Comparison of ENCODE assay signal across 17 cellular contexts in the genomic region with DNA sequence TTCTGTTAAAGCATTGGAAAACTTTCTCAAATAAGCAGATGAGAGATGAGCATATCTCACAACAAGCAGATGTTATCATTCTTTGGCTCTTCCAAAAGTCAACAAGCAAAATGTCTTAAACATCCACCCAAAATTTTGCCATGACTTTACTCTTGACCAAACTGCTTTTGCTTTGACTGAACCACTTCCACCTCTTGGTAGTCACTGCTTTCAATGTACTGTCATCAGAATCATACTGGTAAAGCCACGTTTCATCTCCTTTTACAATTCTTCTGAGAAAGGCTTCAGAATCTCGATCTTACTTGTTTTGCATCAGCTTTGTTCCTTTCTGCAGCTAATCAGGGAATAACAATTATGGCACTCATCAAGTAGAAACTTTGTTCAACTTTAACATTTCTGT.
DNase-seq lines count a peak whose midpoint lies in the region; ATAC-seq, FAIRE-seq and TF ChIP-seq lines count a peak whose summit lies in the region.
"Had no signal": no experiment of that assay in that cellular context is flagged by ENCODE, and none has a peak within 500 bp of the region (broad histone marks: within the 10 kb centered on the region; RNA-seq: fewer than 3 reads in every experiment).

No MANE protein-coding gene starts in this region.

- H3K27me3 ChIP-seq in keratinocyte (ENCODE audit: control insufficient read depth, extremely low read depth, insufficient read depth, low read length): no peaks in the 10 kb centered on the region

- CTCF ChIA-PET in activated naive CD4-positive, alpha-beta T cell treated with anti-CD3 and anti-CD28 coated beads, Interleukin-2, amount 10 ng/mL, durations not matched to agents 7 days and 5 days (lab: Charles Lee): no interaction called here

- peaks cover 0 to under 1% of the 10 kb centered on the region in 2 donors for H3K9me3 Mint-ChIP-seq in activated T-cell treated with anti-CD3 and anti-CD28 coated beads, Interleukin-2, amount 50 U/mL, for 72 hours
- no peaks in the 10 kb centered on the region for H3K9me3 Mint-ChIP-seq in activated T-helper 17 cell treated with anti-CD3 and anti-CD28 coated beads, Interleukin-2, amount 50 U/mL, for 72 hours
- no peaks in the 10 kb centered on the region for H3K9me3 Mint-ChIP-seq in activated naive CD4-positive, alpha-beta T cell treated with anti-CD3 and anti-CD28 coated beads, Interleukin-2, amount 10 ng/mL, durations not matched to agents 7 days and 5 days
- H3K9me3 Mint-ChIP-seq: CD4-positive, alpha-beta memory T cell; HFFc6 had no signal

- no peak for DNase-seq in activated T-cell treated with anti-CD3 and anti-CD28 coated beads, Interleukin-2, amount 50 U/mL, for 72 hours
- DNase-seq in activated T-cell treated with anti-CD3 and anti-CD28 coated beads, Interleukin-2, amount 50 U/mL, for 1 hour: no peak
- DNase-seq in keratinocyte (ENCODE audit: low read depth, low spot score): no peak
- no peak for DNase-seq in activated naive CD4-positive, alpha-beta T cell treated with anti-CD3 and anti-CD28 coated beads, Interleukin-2, amount 10 ng/mL, durations not matched to agents 7 days and 5 days
- no peak for DNase-seq in NCI-H2081 treated with DMSO at 0.1 percent for 48 hours (lab: John Stamatoyannopoulos, UW)
- DNase-seq: 8988T; ACHN; C1 segment of cervical spinal cord; CD4-positive, alpha-beta memory T cell; DMS79; HCEC 1CT; HFFc6 had no signal

- no peak overlapping the region for H3K4me2 ChIP-seq in keratinocyte (ENCODE audit: control insufficient read depth, extremely low read depth, insufficient read depth, low read depth, low read length)

- no peaks in the 10 kb centered on the region for H3K27me3 Mint-ChIP-seq in activated T-cell treated with anti-CD3 and anti-CD28 coated beads, Interleukin-2, amount 50 U/mL, for 72 hours (ENCODE audit: low read depth)
- peaks cover 5% of the 10 kb centered on the region for H3K27me3 Mint-ChIP-seq in activated T-helper 17 cell treated with anti-CD3 and anti-CD28 coated beads, Interleukin-2, amount 50 U/mL, for 72 hours
- no peaks in the 10 kb centered on the region for H3K27me3 Mint-ChIP-seq in activated naive CD4-positive, alpha-beta T cell treated with anti-CD3 and anti-CD28 coated beads, Interleukin-2, amount 10 ng/mL, durations not matched to agents 7 days and 5 days
- H3K27me3 Mint-ChIP-seq: B cell had no signal

- no peaks in the 10 kb centered on the region for H3K79me2 ChIP-seq in keratinocyte (ENCODE audit: control insufficient read depth, insufficient read depth, low read length)

- no peak overlapping the region for H3K4me3 Mint-ChIP-seq in activated T-cell treated with anti-CD3 and anti-CD28 coated beads, Interleukin-2, amount 50 U/mL, for 72 hours
- no peak overlapping the region for H3K4me3 Mint-ChIP-seq in activated T-helper 17 cell treated with anti-CD3 and anti-CD28 coated beads, Interleukin-2, amount 50 U/mL, for 72 hours
- no peak overlapping the region for H3K4me3 Mint-ChIP-seq in activated naive CD4-positive, alpha-beta T cell treated with anti-CD3 and anti-CD28 coated beads, Interleukin-2, amount 10 ng/mL, durations not matched to agents 7 days and 5 days
- H3K4me3 Mint-ChIP-seq: B cell; CD4-positive, alpha-beta memory T cell; HFFc6 had no signal

- H2AFZ ChIP-seq in keratinocyte (ENCODE audit: control insufficient read depth, low read length): no peak overlapping the region

- no peaks in the 10 kb centered on the region for H3K36me3 ChIP-seq in keratinocyte (ENCODE audit: control insufficient read depth in 2 of 2, extremely low read depth in 1 of 2, insufficient read depth in 2 of 2, low read length in 2 of 2)

- no peaks in the 10 kb centered on the region for H3K4me1 Mint-ChIP-seq in activated T-cell treated with anti-CD3 and anti-CD28 coated beads, Interleukin-2, amount 50 U/mL, for 72 hours (ENCODE audit: low read depth)
- peaks cover 3% of the 10 kb centered on the region for H3K4me1 Mint-ChIP-seq in activated T-helper 17 cell treated with anti-CD3 and anti-CD28 coated beads, Interleukin-2, amount 50 U/mL, for 72 hours
- no peaks in the 10 kb centered on the region for H3K4me1 Mint-ChIP-seq in activated naive CD4-positive, alpha-beta T cell treated with anti-CD3 and anti-CD28 coated beads, Interleukin-2, amount 10 ng/mL, durations not matched to agents 7 days and 5 days
- H3K4me1 Mint-ChIP-seq: B cell had no signal

- dilution Hi-C loops in keratinocyte (cut with MboI; ENCODE audit: extremely low pct_ligation_motif_present, low sequenced_read_pairs): no loop called here

- H3K27ac ChIP-seq in keratinocyte (ENCODE audit: control insufficient read depth, insufficient read depth, low read length): no peak overlapping the region
- H3K27ac ChIP-seq: HL-60 had no signal

- no peaks in the 10 kb centered on the region for H3K36me3 Mint-ChIP-seq in activated T-cell treated with anti-CD3 and anti-CD28 coated beads, Interleukin-2, amount 50 U/mL, for 72 hours (ENCODE audit: insufficient read depth in 2 of 2)
- no peaks in the 10 kb centered on the region for H3K36me3 Mint-ChIP-seq in activated T-helper 17 cell treated with anti-CD3 and anti-CD28 coated beads, Interleukin-2, amount 50 U/mL, for 72 hours (ENCODE audit: low read depth)
- H3K36me3 Mint-ChIP-seq in activated naive CD4-positive, alpha-beta T cell treated with anti-CD3 and anti-CD28 coated beads, Interleukin-2, amount 10 ng/mL, durations not matched to agents 7 days and 5 days: no peaks in the 10 kb centered on the region
- H3K36me3 Mint-ChIP-seq: CD4-positive, alpha-beta memory T cell had no signal

- H4K20me1 ChIP-seq in keratinocyte (ENCODE audit: control insufficient read depth, extremely low read depth, insufficient read depth, low read length): no peaks in the 10 kb centered on the region

- no peaks in the 10 kb centered on the region for H3K4me1 ChIP-seq in keratinocyte (ENCODE audit: control insufficient read depth, extremely low read depth, insufficient read depth, low read length)

- no peak overlapping the region for H3K9ac ChIP-seq in keratinocyte (ENCODE audit: control insufficient read depth, extremely low read depth, insufficient read depth, low read length)

- no peak overlapping the region for H3K27ac Mint-ChIP-seq in activated T-cell treated with anti-CD3 and anti-CD28 coated beads, Interleukin-2, amount 50 U/mL, for 72 hours
- no peak overlapping the region for H3K27ac Mint-ChIP-seq in activated T-helper 17 cell treated with anti-CD3 and anti-CD28 coated beads, Interleukin-2, amount 50 U/mL, for 72 hours
- H3K27ac Mint-ChIP-seq in activated naive CD4-positive, alpha-beta T cell treated with anti-CD3 and anti-CD28 coated beads, Interleukin-2, amount 10 ng/mL, durations not matched to agents 7 days and 5 days: no peak overlapping the region
- H3K27ac Mint-ChIP-seq: B cell; CD4-positive, alpha-beta memory T cell; HFFc6 had no signal

- no peak for TF ChIP-seq CTCF in keratinocyte (optimal IDR thresholded peaks at IDR 0.05 in 1 of 3, IDR thresholded peaks at IDR 0.05 in 1 of 3, conservative IDR thresholded peaks at IDR 0.05 in 1 of 3; ENCODE audit: extremely low read depth in 1 of 3, insufficient read depth in 2 of 3, low read length in 3 of 3)

- FAIRE-seq in keratinocyte (lab: Jason Lieb, UNC): peak; percentile 61
- FAIRE-seq: GM12892 had no signal

- peak; percentile 32 to 65 for ATAC-seq in activated T-cell treated with anti-CD3 and anti-CD28 coated beads, Interleukin-2, amount 50 U/mL, for 72 hours (replicated peaks in 1 of 2)
- peak; percentile 45 for ATAC-seq in activated T-helper 17 cell treated with anti-CD3 and anti-CD28 coated beads, Interleukin-2, amount 50 U/mL, for 72 hours (replicated peaks)
- ATAC-seq in HG03175 (IDR thresholded peaks at IDR 0.05; ENCODE audit: unreplicated experiment): no peak

- no peaks in the 10 kb centered on the region for H3K9me1 ChIP-seq in keratinocyte (ENCODE audit: control insufficient read depth, extremely low read depth, insufficient read depth, low read length)

- no peak overlapping the region for H3K4me3 ChIP-seq in keratinocyte (ENCODE audit: control insufficient read depth in 2 of 3, extremely low read depth in 1 of 3, insufficient read depth in 2 of 3, low read depth in 1 of 3, low read length in 3 of 3)

- H3K9me3 ChIP-seq in keratinocyte (ENCODE audit: control insufficient read depth, low read depth, low read length): no peaks in the 10 kb centered on the region
